In the genomic region with DNA sequence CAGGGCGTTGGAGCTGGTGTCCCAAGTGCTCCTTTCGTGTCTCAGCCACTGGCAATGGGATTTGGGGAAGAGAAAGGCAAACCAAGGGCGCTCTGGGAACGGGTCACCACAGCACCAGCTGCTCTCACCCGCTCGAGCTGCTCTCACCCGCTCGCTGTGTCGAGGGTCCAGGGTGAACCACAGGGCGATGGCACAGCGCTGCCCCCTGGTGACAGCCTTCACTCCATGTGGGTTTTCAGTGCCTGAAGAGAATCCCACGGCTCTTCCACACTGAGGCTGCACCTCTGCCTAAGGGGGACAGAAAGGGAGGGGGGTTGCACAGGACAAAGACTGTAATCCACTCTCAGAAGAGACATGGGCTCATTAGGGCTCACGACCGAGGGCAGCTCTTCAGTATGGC, we compare ENCODE assay signal across 9 cellular contexts. TPM values are rescaled to one million over a fixed set of nuclear protein-coding genes. Genes with fewer than 3 reads are reported as not detected.
DNase-seq lines count a peak whose midpoint lies in the region; ATAC-seq and TF ChIP-seq lines count a peak whose summit lies in the region.
"Had no signal": no experiment of that assay in that cellular context is flagged by ENCODE, and none has a peak within 500 bp of the region (broad histone marks: within the 10 kb centered on the region; RNA-seq: fewer than 3 reads in every experiment).

No MANE protein-coding gene starts in this region.

- no peaks in the 10 kb centered on the region for H3K27me3 Mint-ChIP-seq in CD4-positive, alpha-beta T cell

- H3K27ac Mint-ChIP-seq in CD4-positive, alpha-beta T cell, result no peak overlapping the region

- POLR2A ChIA-PET in CD4-positive, alpha-beta T cell (lab: Charles Lee), result no interaction called here

- no peak overlapping the region for H3K4me3 Mint-ChIP-seq in CD4-positive, alpha-beta T cell

- intact Hi-C loops in CD4-positive, alpha-beta T cell (cut with DNase I, micrococcal nuclease), result loop anchor here (1.0 to 5.0 kb wide), 3 partner anchors 169 to 600 kb away; no protein-coding TSS in a partner anchor
- intact Hi-C loops in upper lobe of right lung (cut with DNase I), result loop anchor here (10.0 kb wide), 1 partner anchor 152 kb away; no protein-coding TSS in a partner anchor

- H3K36me3 ChIP-seq in upper lobe of right lung, result peaks cover 40% of the 10 kb centered on the region

- H3K4me1 Mint-ChIP-seq in CD4-positive, alpha-beta T cell (ENCODE audit: low read depth), result no peaks in the 10 kb centered on the region

- peak; percentile 69 for TF ChIP-seq CTCF in CD4-positive, alpha-beta T cell (IDR thresholded peaks at IDR 0.05)
- TF ChIP-seq CTCF in upper lobe of right lung (IDR thresholded peaks at IDR 0.05), result peak; percentile 55

- peak; percentile 48 for ATAC-seq in CD4-positive, alpha-beta T cell (ENCODE audit: poor library complexity)
- ATAC-seq in upper lobe of right lung (peak; percentile 64), GM21360 (IDR thresholded peaks at IDR 0.05; ENCODE audit: unreplicated experiment) (no peak), GM21529 (IDR thresholded peaks at IDR 0.05; ENCODE audit: unreplicated experiment) (no peak)

- H3K27me3 ChIP-seq in CD4-positive, alpha-beta T cell (ENCODE audit: control insufficient read depth, insufficient read depth, low read length), result no peaks in the 10 kb centered on the region
- H3K27me3 ChIP-seq in upper lobe of right lung, result no peaks in the 10 kb centered on the region

- CTCF ChIA-PET in CD4-positive, alpha-beta T cell (lab: Charles Lee), result interaction anchor here (0.7 to 2.4 kb wide), 5 partner anchors 18 to 403 kb away, joined by 3 to 6 read pairs (median 3); no protein-coding TSS in a partner anchor

- H3K4me1 ChIP-seq in upper lobe of right lung, result no peaks in the 10 kb centered on the region

- peaks cover 60% of the 10 kb centered on the region for H3K36me3 Mint-ChIP-seq in CD4-positive, alpha-beta T cell (ENCODE audit: low read depth)

- H3K9me3 Mint-ChIP-seq in CD4-positive, alpha-beta T cell, result no peaks in the 10 kb centered on the region

- DNase-seq in CD4-positive, alpha-beta T cell, result peak in 9 of 10 experiments; percentile 15 to 65 (median 39)
- DNase-seq in HuH-7.5 (ENCODE audit: low spot score), result peak; percentile 57
- DNase-seq in activated CD4-positive, CD25-positive, alpha-beta regulatory T cell treated with anti-CD3 and anti-CD28 coated beads, Interleukin-2, amount 50 U/mL, for 72 hours, result peak; percentile 44
- DNase-seq in effector CD8-positive, alpha-beta T cell (lab: John Stamatoyannopoulos, UW), result peak; percentile 30
- peak; percentile 30 for DNase-seq in mucosa of gallbladder (ENCODE audit: low spot score)
- DNase-seq in upper lobe of right lung, result no peak

- H3K9me3 ChIP-seq in CD4-positive, alpha-beta T cell (ENCODE audit: control insufficient read depth, low read length), result no peaks in the 10 kb centered on the region
- no peaks in the 10 kb centered on the region for H3K9me3 ChIP-seq in upper lobe of right lung

- H3K27ac ChIP-seq in CD4-positive, alpha-beta T cell (ENCODE audit: low read depth, low read length), result no peak overlapping the region
- no peak overlapping the region for H3K27ac ChIP-seq in upper lobe of right lung
- H3K27ac ChIP-seq: epithelial cell of prostate had no signal

- no peak overlapping the region for H3K4me3 ChIP-seq in upper lobe of right lung

RNA-seq across cellular contexts. Expression of a gene that starts 7.1 kb away (rescaled TPM):
- total RNA-seq in CD4-positive, alpha-beta T cell, result not detected
- total RNA-seq in mucosa of gallbladder (0.06 TPM), upper lobe of right lung (not detected)

RNA-seq across cellular contexts. Expression of a gene that starts 19.7 kb away (rescaled TPM):
- 10 to 100 TPM; 17.6 to 20.9 TPM for total RNA-seq in CD4-positive, alpha-beta T cell
- total RNA-seq in mucosa of gallbladder (41.9 TPM), upper lobe of right lung (22.3 TPM)

RNA-seq across cellular contexts. Expression of a gene that starts 19.9 kb away (rescaled TPM):
- total RNA-seq in CD4-positive, alpha-beta T cell, result 10 to 100 TPM; 23.1 to 23.9 TPM
- total RNA-seq in mucosa of gallbladder, result 6.7 TPM
- total RNA-seq in upper lobe of right lung, result 6.1 TPM

RNA-seq across cellular contexts. Expression of a gene that starts 37.7 kb away (rescaled TPM):
- 1 to 10 TPM in 1 of 2 experiments, under 1 TPM in 1; 0.60 to 1.1 TPM for total RNA-seq in CD4-positive, alpha-beta T cell
- total RNA-seq in mucosa of gallbladder (0.06 TPM), upper lobe of right lung (not detected)

Comparison
In these comparisons a context has a peak if more than half of its experiments do, and no peak if none do; other contexts are left out.
1. ATAC-seq: peak in CD4-positive, alpha-beta T cell (single experiment) and upper lobe of right lung (single experiment); none in GM21360 (single experiment) and GM21529 (single experiment).